In genomic region chr1:47569681-47570470, GRCh38 we compare ENCODE assay signal across 8 cellular contexts.
A peak's percentile ranks its signal among the peaks of the same experiment; 100 is the strongest.
DNase-seq lines count a peak whose midpoint lies in the region; ATAC-seq, FAIRE-seq and TF ChIP-seq lines count a peak whose summit lies in the region.

No MANE protein-coding gene starts in this region.

- H3K4me2 ChIP-seq in MM.1S (ENCODE audit: low read depth, low read length) = no peak overlapping the region

- no peak overlapping the region for H3K9ac ChIP-seq in MM.1S (ENCODE audit: low read length)

- H3K27ac ChIP-seq in MM.1S (ENCODE audit: low read length) = no peak overlapping the region

- no peaks in the 10 kb centered on the region for H4K20me1 ChIP-seq in MM.1S (ENCODE audit: insufficient read depth, low read length)

- H3K79me2 ChIP-seq in MM.1S (ENCODE audit: low read length) = no peaks in the 10 kb centered on the region

- H3K4me3 ChIP-seq in AG10803 (ENCODE audit: low read length) (no peak overlapping the region), MM.1S (ENCODE audit: low read length) (no peak overlapping the region)

- peak; percentile 14 for FAIRE-seq in colon (lab: Jason Lieb, UNC)

- H3F3A ChIP-seq in MM.1S (ENCODE audit: insufficient read depth, low read length) = no peaks in the 10 kb centered on the region

- no peaks in the 10 kb centered on the region for H3K9me3 ChIP-seq in MM.1S (replicated peaks; ENCODE audit: insufficient read depth, low read length)

- H2AFZ ChIP-seq in MM.1S (ENCODE audit: low read length) = peak overlapping the region; percentile 13; the same call in 1 of the 2 replicates

- no peaks in the 10 kb centered on the region for H3K27me3 ChIP-seq in MM.1S (replicated peaks; ENCODE audit: insufficient read depth, low read length)

- ATAC-seq in HG03565 (IDR thresholded peaks at IDR 0.05; ENCODE audit: unreplicated experiment) = no peak

- H3K9me2 ChIP-seq in MM.1S (replicated peaks; ENCODE audit: insufficient read depth, low read length) = no peaks in the 10 kb centered on the region

- no peaks in the 10 kb centered on the region for H3K36me3 ChIP-seq in MM.1S (replicated peaks; ENCODE audit: insufficient read depth, low read length)

- peak; percentile 93 for DNase-seq in AG10803 (ENCODE audit: low read depth)
- DNase-seq in MM.1S = no peak
- DNase-seq in medulla oblongata (ENCODE audit: extremely low spot score) = peak; percentile 29
- DNase-seq in NCI-H1436 (lab: John Stamatoyannopoulos, UW) = no peak
- DNase-seq in NCI-H774 (lab: John Stamatoyannopoulos, UW) = no peak
- DNase-seq in NOMO-1 treated with dmso at 0.1 percent for 144 hours (lab: John Stamatoyannopoulos, UW; ENCODE audit: unreplicated experiment) = no peak

- H3K4me1 ChIP-seq in MM.1S (ENCODE audit: low read length) = no peaks in the 10 kb centered on the region

- TF ChIP-seq CTCF in AG10803 (conservative IDR thresholded peaks at IDR 0.05; ENCODE audit: low read length) (peak; percentile 72), MM.1S (IDR thresholded peaks at IDR 0.05; ENCODE audit: low read length) (no peak)

Comparison
In these comparisons a context has a peak if more than half of its experiments do, and no peak if none do; other contexts are left out.
1. DNase-seq: peak in AG10803 (single experiment) and medulla oblongata (single experiment); none in MM.1S (single experiment), NCI-H1436 (single experiment), NCI-H774 (single experiment) and NOMO-1 treated with dmso at 0.1 percent for 144 hours (single experiment).